Comparison of ENCODE assay signal across 22 cellular contexts in the genomic region with DNA sequence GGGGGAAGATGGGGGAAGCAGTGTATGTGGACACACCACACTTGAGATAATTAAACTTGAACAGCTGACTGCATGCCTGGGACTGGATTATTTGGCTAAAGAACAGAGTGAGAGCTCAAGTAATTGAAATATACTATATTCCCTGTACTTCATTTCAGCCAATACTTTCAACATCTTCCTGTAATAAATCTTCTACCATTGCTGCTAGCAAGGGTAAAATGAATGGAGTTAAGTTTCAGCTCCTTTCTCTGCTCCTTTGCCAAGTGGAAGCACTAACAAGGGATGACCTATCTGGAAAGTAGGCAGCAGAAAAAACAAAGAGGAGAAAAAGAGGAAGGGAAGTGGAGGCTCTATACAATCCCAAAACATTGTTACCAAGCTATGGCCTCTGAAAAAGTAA.
"Had no signal": no experiment of that assay in that cellular context is flagged by ENCODE, and none has a peak within 500 bp of the region (broad histone marks: within the 10 kb centered on the region; RNA-seq: fewer than 3 reads in every experiment).

No MANE protein-coding gene starts in this region.

- H3K27ac ChIP-seq: foreskin keratinocyte, lower lobe of right lung, sigmoid colon, thoracic aorta had no signal

- H3K27me3 ChIP-seq: foreskin keratinocyte, sigmoid colon had no signal

- H3K36me3 Mint-ChIP-seq: naive thymus-derived CD8-positive, alpha-beta T cell; type B pancreatic cell; WTC11 had no signal

- H3K9me3 Mint-ChIP-seq: activated T-helper 1 cell treated with anti-CD3 and anti-CD28 coated beads, Interleukin-12 subunit alpha, Interleukin-12 subunit beta, Interleukin-2, Interleukin-4 antibody, amounts not matched to agents 30 ng/mL and 10 ng/mL and 1 ng/mL, durations not matched to agents 14 hours and 24 hours and 36 hours; naive thymus-derived CD8-positive, alpha-beta T cell; type B pancreatic cell had no signal

- H3K9me3 ChIP-seq: lower lobe of right lung, sigmoid colon, thoracic aorta had no signal

- H3K4me1 ChIP-seq: foreskin keratinocyte, lower lobe of right lung, sigmoid colon had no signal

- H3K4me3 Mint-ChIP-seq: activated T-helper 1 cell treated with anti-CD3 and anti-CD28 coated beads, Interleukin-12 subunit alpha, Interleukin-12 subunit beta, Interleukin-2, Interleukin-4 antibody, amounts not matched to agents 30 ng/mL and 10 ng/mL and 1 ng/mL, durations not matched to agents 14 hours and 24 hours and 36 hours; type B pancreatic cell; WTC11 had no signal

- H3K4me3 ChIP-seq: lower lobe of right lung, sigmoid colon, thoracic aorta had no signal

- FAIRE-seq: astrocyte, keratinocyte had no signal

- H3K4me1 Mint-ChIP-seq: WTC11 had no signal

- H3K27ac Mint-ChIP-seq: activated T-helper 1 cell treated with anti-CD3 and anti-CD28 coated beads, Interleukin-12 subunit alpha, Interleukin-12 subunit beta, Interleukin-2, Interleukin-4 antibody, amounts not matched to agents 30 ng/mL and 10 ng/mL and 1 ng/mL, durations not matched to agents 14 hours and 24 hours and 36 hours; progenitor cell of endocrine pancreas; type B pancreatic cell; WTC11 had no signal

- H3K27me3 Mint-ChIP-seq: progenitor cell of endocrine pancreas, type B pancreatic cell had no signal

- H3K36me3 ChIP-seq: lower lobe of right lung, sigmoid colon, thoracic aorta had no signal

- DNase-seq: activated gamma-delta T cell; activated naive CD4-positive, alpha-beta T cell treated with anti-CD3 and anti-CD28 coated beads, Interleukin-2, amount 50 U/mL, for 16 hours; activated T-cell treated with anti-CD3 and anti-CD28 coated beads for 4 hours; dermis blood vessel endothelial cell; effector CD8-positive, alpha-beta T cell; foreskin keratinocyte; lower lobe of right lung; naive thymus-derived CD8-positive, alpha-beta T cell; retina; sigmoid colon; stimulated activated CD4-positive, alpha-beta T cell treated with anti-CD3 and anti-CD28 coated beads, Interleukin-2, amount 100 ng/mL, for 48 hours; stimulated activated CD8-positive, alpha-beta memory T cell treated with anti-CD3 and anti-CD28 coated beads, Interleukin-4, amount 100 ng/mL, for 48 hours; stimulated activated naive CD4-positive, alpha-beta T cell; SW 1271; T-helper 9 cell had no signal
